In the genomic region with DNA sequence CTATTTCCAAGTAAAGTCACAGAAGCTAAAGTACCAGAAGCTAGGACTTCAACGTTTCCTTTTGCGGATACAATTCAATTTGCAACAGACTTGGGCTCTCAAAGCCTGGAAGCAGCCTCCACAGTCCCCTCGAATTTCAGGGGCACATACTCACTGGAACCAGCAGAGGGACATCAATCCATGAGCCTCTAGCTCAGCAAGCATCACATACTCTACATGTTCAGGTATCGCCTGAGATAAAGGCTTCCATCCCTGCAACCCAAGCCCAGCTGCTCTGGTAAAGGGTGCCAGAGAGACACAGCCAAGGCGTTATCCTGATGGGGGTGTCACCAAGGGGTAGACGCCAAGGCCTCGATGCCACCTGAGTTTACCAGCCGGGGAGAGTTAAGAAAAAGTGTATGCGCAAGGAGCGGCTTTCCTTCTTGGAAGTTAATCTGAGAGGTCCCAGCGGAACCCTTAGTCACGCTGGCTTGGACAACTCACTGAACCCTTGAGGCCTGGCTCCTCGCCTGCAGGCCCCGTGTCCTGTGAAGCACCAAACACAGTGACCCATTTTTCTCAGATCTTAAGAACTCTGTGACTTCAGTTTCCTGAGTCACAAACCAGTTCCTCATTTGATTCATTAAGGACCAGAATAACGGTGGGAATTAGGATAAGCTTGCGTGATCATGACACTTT, we compare ENCODE assay signal across 11 cellular contexts. TPM values are rescaled to one million over a fixed set of nuclear protein-coding genes. Genes with fewer than 3 reads are reported as not detected.
DNase-seq lines count a peak whose midpoint lies in the region; ATAC-seq, FAIRE-seq and TF ChIP-seq lines count a peak whose summit lies in the region.
"Had no signal": no experiment of that assay in that cellular context is flagged by ENCODE, and none has a peak within 500 bp of the region (broad histone marks: within the 10 kb centered on the region; RNA-seq: fewer than 3 reads in every experiment).

No MANE protein-coding gene starts in this region.

- H3K27me3 ChIP-seq in BJ (ENCODE audit: control insufficient read depth, insufficient read depth, low read length): no peaks in the 10 kb centered on the region
- H3K27me3 ChIP-seq in bronchial epithelial cell (ENCODE audit: control insufficient read depth, insufficient read depth, low read length): no peaks in the 10 kb centered on the region
- no peaks in the 10 kb centered on the region for H3K27me3 ChIP-seq in mesenchymal stem cell (ENCODE audit: control insufficient read depth in 1 of 2, insufficient read depth in 1 of 2, low read length in 2 of 2)

- ATAC-seq in left colon (no peak), T-helper 17 cell (no peak), HG03097 (IDR thresholded peaks at IDR 0.05; ENCODE audit: low FRiP score, unreplicated experiment) (no peak)

- H2AK5ac ChIP-seq in mesenchymal stem cell (ENCODE audit: low read length, severe bottlenecking): no peak overlapping the region

- no peak overlapping the region for H3K4me2 ChIP-seq in mesenchymal stem cell (ENCODE audit: low read length, poor library complexity, severe bottlenecking)

- H3K27ac Mint-ChIP-seq in T-helper 17 cell: no peak overlapping the region

- peaks cover 3% of the 10 kb centered on the region for H3K4me1 Mint-ChIP-seq in T-helper 17 cell

- H2BK5ac ChIP-seq in mesenchymal stem cell (ENCODE audit: low read depth, low read length, poor library complexity, severe bottlenecking): no peak overlapping the region

- no peak overlapping the region for H4K8ac ChIP-seq in mesenchymal stem cell (ENCODE audit: low read length)

- POLR2A ChIA-PET in BJ (lab: Charles Lee): no interaction called here

- no peak overlapping the region for H2BK15ac ChIP-seq in mesenchymal stem cell (ENCODE audit: low read depth, poor library complexity, severe bottlenecking)

- H3K27ac ChIP-seq in mesenchymal stem cell (ENCODE audit: low read length, poor library complexity, severe bottlenecking): no peak overlapping the region

- H3K4me3 ChIP-seq in BJ (ENCODE audit: low read depth, low read length) (no peak overlapping the region), bronchial epithelial cell (ENCODE audit: low read depth, low read length) (no peak overlapping the region), mesenchymal stem cell (ENCODE audit: insufficient read depth in 1 of 2, low read depth in 1 of 2, low read length in 2 of 2) (no peak overlapping the region)

- H3K4me3 Mint-ChIP-seq in T-helper 17 cell: no peak overlapping the region

- H3K4ac ChIP-seq in mesenchymal stem cell (ENCODE audit: low read depth in 1 of 2, low read length in 2 of 2): no peak overlapping the region

- H3K36me3 Mint-ChIP-seq in T-helper 17 cell (ENCODE audit: low read depth): peaks cover 4% of the 10 kb centered on the region

- CTCF ChIA-PET in BJ (lab: Yijun Ruan, JAX): interaction anchor here (1.3 to 4.1 kb wide), 3 partner anchors 8 to 369 kb away, joined by 3 to 26 read pairs (median 16); no protein-coding TSS in a partner anchor

- DNase-seq in BJ (ENCODE audit: low read depth) (no peak), HuH-7 (ENCODE audit: low spot score) (peak; percentile 91), bronchial epithelial cell (ENCODE audit: low read depth) (no peak), mesenchymal stem cell (no peak), left colon (no peak), T-helper 17 cell (no peak), NCI-H2196 (lab: John Stamatoyannopoulos, UW; ENCODE audit: unreplicated experiment) (no peak)
- DNase-seq: activated T-cell treated with anti-CD3 and anti-CD28 coated beads, Interleukin-2, amount 50 U/mL, for 48 hours; NCI-H446 treated with DMSO at 0.1 percent for 48 hours; T-helper 2 cell had no signal

- peak overlapping the region; percentile 39 for H3K9ac ChIP-seq in mesenchymal stem cell (ENCODE audit: low read length)

- H3K23ac ChIP-seq in mesenchymal stem cell (ENCODE audit: low read length in 2 of 2): no peak overlapping the region

- H3K18ac ChIP-seq in mesenchymal stem cell (ENCODE audit: low read depth in 1 of 2, low read length in 2 of 2): no peak overlapping the region

- peaks cover 7% of the 10 kb centered on the region for H3K36me3 ChIP-seq in BJ (ENCODE audit: control insufficient read depth, insufficient read depth, low read length)
- peaks cover 12% of the 10 kb centered on the region for H3K36me3 ChIP-seq in bronchial epithelial cell (ENCODE audit: control insufficient read depth, insufficient read depth, low read length)
- peaks cover 43 to 45% of the 10 kb centered on the region in 2 experiments for H3K36me3 ChIP-seq in mesenchymal stem cell (ENCODE audit: control insufficient read depth in 1 of 2, insufficient read depth in 2 of 2, low read depth in 1 of 2, low read length in 2 of 2)

- TF ChIP-seq CTCF in BJ (IDR thresholded peaks at IDR 0.05; ENCODE audit: insufficient read depth, low read depth, low read length) (peak; percentile 23; the same call in 1 of the 2 replicates), bronchial epithelial cell (IDR thresholded peaks at IDR 0.05; ENCODE audit: insufficient read depth, low read length, severe bottlenecking) (peak; percentile 24)

- intact Hi-C loops in left colon (cut with DNase I, micrococcal nuclease): no loop called here

- no peak overlapping the region for H3K14ac ChIP-seq in mesenchymal stem cell (ENCODE audit: low read length in 2 of 2)

- peaks cover 10% of the 10 kb centered on the region for H3K79me1 ChIP-seq in mesenchymal stem cell (replicated peaks; ENCODE audit: low read length, poor library complexity, severe bottlenecking)

- no peak overlapping the region for H2BK120ac ChIP-seq in mesenchymal stem cell (ENCODE audit: low read depth, low read length)

- no peaks in the 10 kb centered on the region for H3K9me3 ChIP-seq in mesenchymal stem cell (ENCODE audit: control insufficient read depth, low read length)
- H3K9me3 ChIP-seq in T-helper 17 cell (ENCODE audit: control insufficient read depth, low read length, poor library complexity, severe bottlenecking): no peaks in the 10 kb centered on the region

- no peak overlapping the region for H2BK12ac ChIP-seq in mesenchymal stem cell (ENCODE audit: low read length in 2 of 2)

- WGBS in mesenchymal stem cell: 93% methylated on average over 16 of the region's 16 CpGs

- peaks cover 11% of the 10 kb centered on the region for H3K4me1 ChIP-seq in mesenchymal stem cell (ENCODE audit: control insufficient read depth, insufficient read depth, low read depth, low read length)

- H3K27me3 Mint-ChIP-seq in T-helper 17 cell: no peaks in the 10 kb centered on the region

- no peak overlapping the region for H4K91ac ChIP-seq in mesenchymal stem cell (ENCODE audit: low read length)

- FAIRE-seq in bronchial epithelial cell (lab: Jason Lieb, UNC): no peak

- no peak overlapping the region for H2AFZ ChIP-seq in mesenchymal stem cell (ENCODE audit: low read depth, low read length)

RNA-seq across cellular contexts. Expression of a gene that starts 13.0 kb away (rescaled TPM):
- 13.7 and 14.5 TPM in 2 replicates for polyA plus RNA-seq in BJ (2011; rRNA removed)
- 6.7 and 7.5 TPM in 2 replicates for polyA minus RNA-seq in BJ (2011; rRNA and poly(A)+ RNA removed)
- total RNA-seq in bronchial epithelial cell: 18.2 and 22.7 TPM in 2 replicates
- 12.8 TPM for polyA plus RNA-seq in mesenchymal stem cell (2013, experiment 1 of 2)
- polyA plus RNA-seq in mesenchymal stem cell (2013, experiment 2 of 2): 12.4 TPM
- 10 to 100 TPM; 21.2 to 21.7 TPM for total RNA-seq in left colon
- 10 to 100 TPM; 33.4 to 43.2 TPM for total RNA-seq in T-helper 17 cell

RNA-seq across cellular contexts. Expression of a gene that starts 21.2 kb away (rescaled TPM):
- 186 and 307 TPM in 2 replicates for polyA plus RNA-seq in BJ (2011; rRNA removed)
- polyA minus RNA-seq in BJ (2011; rRNA and poly(A)+ RNA removed): 448 and 688 TPM in 2 replicates
- total RNA-seq in bronchial epithelial cell: 83.8 and 198 TPM in 2 replicates
- 324 TPM for polyA plus RNA-seq in mesenchymal stem cell (2013, experiment 1 of 2)
- 321 TPM for polyA plus RNA-seq in mesenchymal stem cell (2013, experiment 2 of 2)
- 10 to 100 TPM; 56.5 to 83.5 TPM for total RNA-seq in left colon
- total RNA-seq in T-helper 17 cell: 1 to 10 TPM; 1.1 to 3.9 TPM

RNA-seq across cellular contexts. Expression of a gene that starts 41.7 kb away (rescaled TPM):
- not detected in 2 replicates for polyA plus RNA-seq in BJ (2011; rRNA removed)
- not detected in 2 replicates for polyA minus RNA-seq in BJ (2011; rRNA and poly(A)+ RNA removed)
- total RNA-seq in bronchial epithelial cell (under 0.01 TPM in 1 of 2 replicates, not detected in the other), left colon (not detected), T-helper 17 cell (not detected)
- not detected for polyA plus RNA-seq in mesenchymal stem cell (2013, experiment 1 of 2)
- polyA plus RNA-seq in mesenchymal stem cell (2013, experiment 2 of 2): 0.01 TPM

Comparison
In these comparisons a context has a peak if more than half of its experiments do, and no peak if none do; other contexts are left out.
1. RNA of a gene that starts 21.2 kb away (total RNA-seq): 83.8 to 198 TPM in bronchial epithelial cell and 56.5 to 83.5 TPM in left colon; 1.1 to 3.9 TPM in T-helper 17 cell; every median in the first group is over 10 times any median in the second.